Comparison of ENCODE assay signal across 8 cellular contexts in genomic region chr4:118849867-118850812, GRCh38. TPM values are rescaled to one million over a fixed set of nuclear protein-coding genes. Genes with fewer than 3 reads are reported as not detected.
DNase-seq lines count a peak whose midpoint lies in the region; ATAC-seq and TF ChIP-seq lines count a peak whose summit lies in the region.

No MANE protein-coding gene starts in this region.

- peak overlapping the region; percentile 80 for H3K27ac Mint-ChIP-seq in type B pancreatic cell

- TF ChIP-seq CTCF in OCI-LY3 (IDR thresholded peaks at IDR 0.05; ENCODE audit: low read depth, low read length) (no peak), astrocyte of the cerebellum (IDR thresholded peaks at IDR 0.05; ENCODE audit: low read depth, low read length, missing control alignments) (no peak), type B pancreatic cell (conservative IDR thresholded peaks at IDR 0.05) (no peak)

- DNase-seq in stimulated activated CD4-positive, alpha-beta T cell treated with anti-CD3 and anti-CD28 coated beads, Interleukin-2, amount 100 ng/mL, for 24 hours = peak; percentile 10 to 30
- no peak for DNase-seq in stimulated activated CD4-positive, alpha-beta T cell treated with anti-CD3 and anti-CD28 coated beads, Interleukin-2, amount 100 ng/mL, for 48 hours
- DNase-seq in astrocyte of the cerebellum (ENCODE audit: low read depth) (no peak), left lobe of liver (ENCODE audit: low spot score) (no peak), type B pancreatic cell (ENCODE audit: extremely low spot score, unreplicated experiment) (no peak), NCI-H1694 treated with DMSO at 0.1 percent for 48 hours (lab: John Stamatoyannopoulos, UW) (no peak)

- H3K4me3 ChIP-seq in OCI-LY3 (ENCODE audit: low read length) = peak overlapping the region; percentile 65
- peak overlapping the region; percentile 20 for H3K4me3 ChIP-seq in astrocyte of the cerebellum (ENCODE audit: low read depth, low read length)

- ATAC-seq in HG02884 (IDR thresholded peaks at IDR 0.05; ENCODE audit: unreplicated experiment) = peak; percentile 86
- peak; percentile 95 for ATAC-seq in left lobe of liver

- no peaks in the 10 kb centered on the region for H3K9me3 ChIP-seq in OCI-LY3 (ENCODE audit: insufficient read depth, low read length)

- peak overlapping the region; percentile 55 for H3K4me2 ChIP-seq in OCI-LY3 (ENCODE audit: low read length)

- peaks cover 4% of the 10 kb centered on the region; the same call in 1 of the 2 replicates for H3K27me3 ChIP-seq in OCI-LY3 (ENCODE audit: low read depth, low read length)

- no peaks in the 10 kb centered on the region for H3K36me3 ChIP-seq in OCI-LY3 (replicated peaks; ENCODE audit: low read depth, low read length)

- H3K36me3 Mint-ChIP-seq in type B pancreatic cell = no peaks in the 10 kb centered on the region

- H3K4me1 ChIP-seq in OCI-LY3 (ENCODE audit: low read length) = peaks cover 9% of the 10 kb centered on the region

- H3K27ac ChIP-seq in OCI-LY3 (ENCODE audit: low read length) = no peak overlapping the region

- no peaks in the 10 kb centered on the region for H4K20me1 ChIP-seq in OCI-LY3 (ENCODE audit: insufficient read depth, low read length)

- no peak overlapping the region for H3K9ac ChIP-seq in OCI-LY3 (ENCODE audit: low read length)

- peaks cover 9% of the 10 kb centered on the region for H3K4me1 Mint-ChIP-seq in type B pancreatic cell (ENCODE audit: unreplicated experiment)

- peak overlapping the region; percentile 91 for H3K4me3 Mint-ChIP-seq in type B pancreatic cell

- in situ Hi-C loops in astrocyte of the cerebellum (cut with HindIII; ENCODE audit: low sequenced_read_pairs) = loop anchor here (5.0 kb wide), 1 partner anchor 57 kb away; no protein-coding TSS in a partner anchor

- no peaks in the 10 kb centered on the region for H3K9me3 Mint-ChIP-seq in type B pancreatic cell

- peaks cover 3% of the 10 kb centered on the region for H3K27me3 Mint-ChIP-seq in type B pancreatic cell

- H3K79me2 ChIP-seq in OCI-LY3 (ENCODE audit: low read length) = no peaks in the 10 kb centered on the region

- peak overlapping the region; percentile 97 for H2AFZ ChIP-seq in OCI-LY3 (ENCODE audit: low read depth, low read length)

RNA-seq across cellular contexts. Expression of gene SEC24D, which starts 14.2 kb away (rescaled TPM):
- total RNA-seq in left lobe of liver (59.1 TPM), type B pancreatic cell (ENCODE audit: low replicate concordance) (53.9 and 87.6 TPM in 2 replicates)

RNA-seq across cellular contexts. Expression of gene SYNPO2, which starts 38.5 kb away (rescaled TPM):
- total RNA-seq in left lobe of liver (3.6 TPM), type B pancreatic cell (ENCODE audit: low replicate concordance) (20.1 and 22.9 TPM in 2 replicates)

Comparison
In these comparisons a context has a peak if more than half of its experiments do, and no peak if none do; other contexts are left out.
1. DNase-seq: peak in stimulated activated CD4-positive, alpha-beta T cell treated with anti-CD3 and anti-CD28 coated beads, Interleukin-2, amount 100 ng/mL, for 24 hours (2 of 2); none in stimulated activated CD4-positive, alpha-beta T cell treated with anti-CD3 and anti-CD28 coated beads, Interleukin-2, amount 100 ng/mL, for 48 hours (0 of 2), astrocyte of the cerebellum (single experiment), left lobe of liver (single experiment), type B pancreatic cell (single experiment) and NCI-H1694 treated with DMSO at 0.1 percent for 48 hours (single experiment).